8 cellular contexts compared by ENCODE assay signal in the genomic region with DNA sequence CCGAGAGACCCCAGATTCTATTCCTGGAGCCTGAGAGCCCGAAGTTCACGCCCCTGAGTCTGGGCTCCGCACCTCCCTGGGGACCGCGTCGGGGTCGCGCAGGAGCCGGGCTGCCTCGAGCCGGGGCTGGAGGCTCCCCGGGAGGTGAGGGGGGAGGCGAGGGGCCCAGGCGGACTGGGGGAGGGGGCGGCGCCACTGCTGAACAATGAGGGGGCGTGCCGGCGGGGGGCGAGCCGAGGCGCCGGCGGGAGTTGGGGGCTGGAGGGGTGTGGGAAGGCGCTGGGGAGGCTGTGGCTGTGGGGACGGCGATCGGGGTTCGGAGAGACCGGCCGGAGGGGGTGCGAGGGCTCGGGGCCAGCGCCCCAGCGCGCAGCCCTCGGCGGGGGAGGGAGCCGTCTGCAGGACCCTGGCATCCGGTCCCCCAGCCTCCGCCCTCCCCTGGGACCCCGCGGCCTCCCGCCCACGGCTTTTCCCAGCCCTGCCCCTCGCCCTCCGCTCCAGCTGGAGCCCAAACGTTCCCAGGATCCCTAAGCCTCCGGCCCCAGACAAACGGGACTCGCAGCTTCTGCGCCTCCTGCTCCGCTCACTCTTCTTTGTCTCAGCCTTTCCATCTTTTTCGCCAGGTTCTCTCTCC. TPM values are rescaled to one million over a fixed set of nuclear protein-coding genes. Genes with fewer than 3 reads are reported as not detected.
DNase-seq lines count a peak whose midpoint lies in the region; ATAC-seq and TF ChIP-seq lines count a peak whose summit lies in the region.

No MANE protein-coding gene starts in this region.

- DNase-seq in D341Med (ENCODE audit: low spot score): peak; percentile 93
- DNase-seq in MG63: peak; percentile 64
- peak; percentile 62 for DNase-seq in activated T-cell treated with anti-CD3 and anti-CD28 coated beads, Interleukin-2, amount 50 U/mL, for 24 hours
- no peak for DNase-seq in foreskin keratinocyte
- DNase-seq in osteoblast (ENCODE audit: insufficient read length, low spot score, missing footprints): peak; percentile 97
- no peak for DNase-seq in SKM-1 (lab: John Stamatoyannopoulos, UW; ENCODE audit: unreplicated experiment)
- no peak for DNase-seq in MV-4-11 (lab: John Stamatoyannopoulos, UW)

- H3K4me1 ChIP-seq in foreskin keratinocyte: peaks cover 3% of the 10 kb centered on the region
- peaks cover 29% of the 10 kb centered on the region for H3K4me1 ChIP-seq in osteoblast (ENCODE audit: insufficient read depth, low read length)

- peak overlapping the region; percentile 92 for H3K4me2 ChIP-seq in osteoblast (ENCODE audit: insufficient read depth, low read length)

- H3K9me3 ChIP-seq in MG63: no peaks in the 10 kb centered on the region
- no peaks in the 10 kb centered on the region for H3K9me3 ChIP-seq in osteoblast (ENCODE audit: low read depth, low read length)

- peak overlapping the region; percentile 74 for H2AFZ ChIP-seq in osteoblast (ENCODE audit: low read length)

- no peak for ATAC-seq in foreskin keratinocyte
- no peak for ATAC-seq in HG03565 (IDR thresholded peaks at IDR 0.05; ENCODE audit: unreplicated experiment)

- no peaks in the 10 kb centered on the region for H3K27me3 Mint-ChIP-seq in activated T-cell treated with anti-CD3 and anti-CD28 coated beads, Interleukin-2, amount 50 U/mL, for 24 hours

- peak overlapping the region; percentile 32 for H3K27ac ChIP-seq in foreskin keratinocyte
- H3K27ac ChIP-seq in osteoblast (ENCODE audit: low read depth, low read length): peak overlapping the region; percentile 84

- H3K27me3 ChIP-seq in MG63: no peaks in the 10 kb centered on the region
- no peaks in the 10 kb centered on the region for H3K27me3 ChIP-seq in foreskin keratinocyte
- no peaks in the 10 kb centered on the region for H3K27me3 ChIP-seq in osteoblast (ENCODE audit: insufficient read depth, low read length)

- peaks cover 51% of the 10 kb centered on the region for H3K79me2 ChIP-seq in osteoblast (ENCODE audit: insufficient read depth, low read length)

- no peak for TF ChIP-seq CTCF in foreskin keratinocyte (conservative IDR thresholded peaks at IDR 0.05)
- TF ChIP-seq CTCF in osteoblast (IDR thresholded peaks at IDR 0.05; ENCODE audit: extremely low read depth, low read depth, low read length): no peak

- H3K4me3 ChIP-seq in MG63 (peak overlapping the region; percentile 95), osteoblast (ENCODE audit: insufficient read depth, low read length) (peak overlapping the region; percentile 83)

- H3K4me1 Mint-ChIP-seq in activated T-cell treated with anti-CD3 and anti-CD28 coated beads, Interleukin-2, amount 50 U/mL, for 24 hours (ENCODE audit: low read depth): peaks cover 40% of the 10 kb centered on the region

- peak overlapping the region; percentile 97 for H3K27ac Mint-ChIP-seq in activated T-cell treated with anti-CD3 and anti-CD28 coated beads, Interleukin-2, amount 50 U/mL, for 24 hours

- no peaks in the 10 kb centered on the region for H3K9me3 Mint-ChIP-seq in activated T-cell treated with anti-CD3 and anti-CD28 coated beads, Interleukin-2, amount 50 U/mL, for 24 hours

- H3K4me3 Mint-ChIP-seq in activated T-cell treated with anti-CD3 and anti-CD28 coated beads, Interleukin-2, amount 50 U/mL, for 24 hours: peak overlapping the region; percentile 85

- peaks cover 30% of the 10 kb centered on the region for H4K20me1 ChIP-seq in osteoblast (ENCODE audit: insufficient read depth, low read length)

- peaks cover 40% of the 10 kb centered on the region for H3K36me3 Mint-ChIP-seq in activated T-cell treated with anti-CD3 and anti-CD28 coated beads, Interleukin-2, amount 50 U/mL, for 24 hours (ENCODE audit: low read depth)

- peaks cover 7% of the 10 kb centered on the region for H3K36me3 ChIP-seq in MG63
- H3K36me3 ChIP-seq in osteoblast (ENCODE audit: insufficient read depth, low read length): peaks cover 19% of the 10 kb centered on the region

RNA-seq across cellular contexts. Expression of a gene that starts 0.9 kb away (rescaled TPM):
- 3.0 and 12.4 TPM in 2 replicates for total RNA-seq in MG63 (2014; rRNA removed; shearing (Covaris generic); ENCODE audit: low replicate concordance)
- 19.9 and 26.4 TPM in 2 replicates for total RNA-seq in foreskin keratinocyte
- polyA plus RNA-seq in foreskin keratinocyte: 8.4 and 14.0 TPM in 2 replicates
- 21.4 and 21.5 TPM in 2 replicates for total RNA-seq in osteoblast

RNA-seq across cellular contexts. Expression of a gene that starts 6.7 kb away (rescaled TPM):
- 0.66 and 1.4 TPM in 2 replicates for total RNA-seq in MG63 (2014; rRNA removed; shearing (Covaris generic); ENCODE audit: low replicate concordance)
- total RNA-seq in foreskin keratinocyte: 35.0 and 38.1 TPM in 2 replicates
- 44.5 and 56.1 TPM in 2 replicates for polyA plus RNA-seq in foreskin keratinocyte
- total RNA-seq in osteoblast: 6.2 and 6.5 TPM in 2 replicates

RNA-seq across cellular contexts. Expression of a gene that starts 22.2 kb away (rescaled TPM):
- 18.1 and 26.5 TPM in 2 replicates for total RNA-seq in MG63 (2014; rRNA removed; shearing (Covaris generic); ENCODE audit: low replicate concordance)
- 15.2 and 16.9 TPM in 2 replicates for total RNA-seq in foreskin keratinocyte
- 17.6 and 18.7 TPM in 2 replicates for polyA plus RNA-seq in foreskin keratinocyte
- 19.9 and 23.0 TPM in 2 replicates for total RNA-seq in osteoblast

RNA-seq across cellular contexts. Expression of a gene that starts 22.4 kb away (rescaled TPM):
- total RNA-seq in MG63 (2014; rRNA removed; shearing (Covaris generic); ENCODE audit: low replicate concordance): 95.9 and 97.8 TPM in 2 replicates
- total RNA-seq in foreskin keratinocyte (178 and 323 TPM in 2 replicates), osteoblast (44.9 and 56.0 TPM in 2 replicates)
- polyA plus RNA-seq in foreskin keratinocyte: 2,748 and 2,922 TPM in 2 replicates

RNA-seq across cellular contexts. Expression of a gene that starts 22.5 kb away (rescaled TPM):
- 62.0 and 62.4 TPM in 2 replicates for total RNA-seq in MG63 (2014; rRNA removed; shearing (Covaris generic); ENCODE audit: low replicate concordance)
- total RNA-seq in foreskin keratinocyte (41.2 and 54.8 TPM in 2 replicates), osteoblast (29.3 and 29.8 TPM in 2 replicates)
- polyA plus RNA-seq in foreskin keratinocyte: 47.2 and 55.4 TPM in 2 replicates

Comparison
In these comparisons a context has a peak if more than half of its experiments do, and no peak if none do; other contexts are left out.
1. DNase-seq: peak in D341Med (single experiment), MG63 (single experiment), activated T-cell treated with anti-CD3 and anti-CD28 coated beads, Interleukin-2, amount 50 U/mL, for 24 hours (single experiment) and osteoblast (single experiment); none in foreskin keratinocyte (0 of 2), SKM-1 (single experiment) and MV-4-11 (single experiment).